In the genomic region with DNA sequence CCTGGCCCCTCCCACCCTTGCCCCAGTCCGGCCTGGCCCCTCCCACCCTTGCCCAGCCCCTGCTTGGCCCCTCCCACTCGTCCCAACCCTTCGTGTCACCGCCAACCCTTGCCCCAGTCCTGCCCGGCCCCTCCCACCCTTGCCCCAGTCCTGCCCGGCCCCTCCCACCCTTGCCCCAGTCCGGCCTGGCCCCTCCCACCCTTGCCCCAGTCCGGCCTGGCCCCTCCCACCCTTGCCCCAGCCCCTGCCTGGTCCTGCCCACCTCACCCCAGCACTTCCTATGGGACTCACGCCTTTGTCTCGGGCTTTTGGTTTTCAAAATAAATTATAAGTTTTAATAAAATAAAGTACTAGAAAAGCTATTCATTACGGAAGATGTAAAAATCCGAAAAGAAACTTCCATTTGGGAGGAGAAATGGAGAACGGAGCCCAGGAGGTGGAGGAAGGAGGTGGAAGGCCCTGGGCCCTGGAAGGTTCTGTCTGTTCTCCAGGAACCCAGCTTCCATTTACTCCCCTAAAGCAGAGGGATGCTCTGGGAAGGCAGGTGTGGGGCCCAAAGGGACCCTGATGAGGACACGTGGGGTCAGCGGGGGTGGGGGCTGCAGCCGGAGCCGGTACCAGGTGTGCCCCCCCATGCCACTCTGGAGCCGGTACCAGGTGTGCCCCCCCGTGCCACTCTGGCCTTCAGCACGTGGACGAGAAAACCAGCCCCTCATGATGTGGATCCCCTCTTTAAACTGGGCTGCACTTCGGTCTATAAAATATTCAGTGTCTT, we compare ENCODE assay signal across 9 cellular contexts. TPM values are rescaled to one million over a fixed set of nuclear protein-coding genes. Genes with fewer than 3 reads are reported as not detected.
DNase-seq lines count a peak whose midpoint lies in the region; ATAC-seq, FAIRE-seq and TF ChIP-seq lines count a peak whose summit lies in the region.
"Had no signal": no experiment of that assay in that cellular context is flagged by ENCODE, and none has a peak within 500 bp of the region (broad histone marks: within the 10 kb centered on the region; RNA-seq: fewer than 3 reads in every experiment).

No MANE protein-coding gene starts in this region.

- CTCF ChIA-PET in CD4-positive, alpha-beta T cell (lab: Charles Lee), result no interaction called here

- H3K4me3 Mint-ChIP-seq in CD4-positive, alpha-beta T cell, result no peak overlapping the region
- H3K4me3 Mint-ChIP-seq in brain, result no peak overlapping the region
- H3K4me3 Mint-ChIP-seq in naive thymus-derived CD8-positive, alpha-beta T cell, result peak overlapping the region in 1 of 10 donors; percentile 63

- TF ChIP-seq CTCF in CD4-positive, alpha-beta T cell (IDR thresholded peaks at IDR 0.05), result no peak
- no peak for TF ChIP-seq CTCF in brain (conservative IDR thresholded peaks at IDR 0.05)

- no peak for ATAC-seq in CD4-positive, alpha-beta T cell (ENCODE audit: poor library complexity)
- ATAC-seq in naive thymus-derived CD8-positive, alpha-beta T cell, result no peak
- ATAC-seq in HG03520 (IDR thresholded peaks at IDR 0.05; ENCODE audit: unreplicated experiment), result no peak

- H3K4me3 ChIP-seq in Karpas-422 (ENCODE audit: low read length), result no peak overlapping the region

- H3K4me1 Mint-ChIP-seq in CD4-positive, alpha-beta T cell (ENCODE audit: low read depth), result peaks cover 61% of the 10 kb centered on the region
- peaks cover 45% of the 10 kb centered on the region for H3K4me1 Mint-ChIP-seq in brain
- peaks cover 19 to 57% (median 55%) of the 10 kb centered on the region in 4 donors for H3K4me1 Mint-ChIP-seq in naive thymus-derived CD8-positive, alpha-beta T cell

- H3K4me1 ChIP-seq in Karpas-422 (ENCODE audit: low read length), result peaks cover 42% of the 10 kb centered on the region

- H2AFZ ChIP-seq in Karpas-422 (ENCODE audit: low read length), result no peak overlapping the region

- no peaks in the 10 kb centered on the region for H3K36me3 Mint-ChIP-seq in CD4-positive, alpha-beta T cell (ENCODE audit: low read depth)
- H3K36me3 Mint-ChIP-seq in brain, result no peaks in the 10 kb centered on the region
- no peaks in the 10 kb centered on the region for H3K36me3 Mint-ChIP-seq in naive thymus-derived CD8-positive, alpha-beta T cell

- H3K9me2 ChIP-seq in Karpas-422 (replicated peaks; ENCODE audit: insufficient read depth, low read length), result no peaks in the 10 kb centered on the region

- intact Hi-C loops in CD4-positive, alpha-beta T cell (cut with DNase I, micrococcal nuclease), result no loop called here

- DNase-seq in CD4-positive, alpha-beta T cell, result no peak
- DNase-seq in Karpas-422, result peak; percentile 76
- no peak for DNase-seq in naive thymus-derived CD8-positive, alpha-beta T cell
- no peak for DNase-seq in frontal cortex (ENCODE audit: low spot score in 2 of 2)
- DNase-seq in NCI-H1048 (lab: John Stamatoyannopoulos, UW), result no peak
- DNase-seq in DMS 273 treated with DMSO at 0.1 percent for 48 hours (lab: John Stamatoyannopoulos, UW), result no peak

- no peaks in the 10 kb centered on the region for H3K9me3 ChIP-seq in CD4-positive, alpha-beta T cell (ENCODE audit: control insufficient read depth, low read length)
- no peaks in the 10 kb centered on the region for H3K9me3 ChIP-seq in Karpas-422 (ENCODE audit: low read length)

- POLR2A ChIA-PET in CD4-positive, alpha-beta T cell (lab: Charles Lee), result no interaction called here
- POLR2A ChIA-PET in naive thymus-derived CD8-positive, alpha-beta T cell (lab: Charles Lee), result no interaction called here

- no peaks in the 10 kb centered on the region for H3K27me3 Mint-ChIP-seq in CD4-positive, alpha-beta T cell
- H3K27me3 Mint-ChIP-seq in brain, result peaks cover 12% of the 10 kb centered on the region
- H3K27me3 Mint-ChIP-seq in naive thymus-derived CD8-positive, alpha-beta T cell, result no peaks in the 10 kb centered on the region

- no peaks in the 10 kb centered on the region for H3K27me3 ChIP-seq in CD4-positive, alpha-beta T cell (ENCODE audit: control insufficient read depth, insufficient read depth, low read length)
- no peaks in the 10 kb centered on the region for H3K27me3 ChIP-seq in Karpas-422 (ENCODE audit: low read length)

- H3K9me3 Mint-ChIP-seq in CD4-positive, alpha-beta T cell, result no peaks in the 10 kb centered on the region
- no peaks in the 10 kb centered on the region for H3K9me3 Mint-ChIP-seq in brain
- no peaks in the 10 kb centered on the region for H3K9me3 Mint-ChIP-seq in naive thymus-derived CD8-positive, alpha-beta T cell

- no peaks in the 10 kb centered on the region for H3K36me3 ChIP-seq in Karpas-422 (ENCODE audit: insufficient read depth, low read length)

- no peak for FAIRE-seq in frontal cortex (lab: Jason Lieb, UNC)
- FAIRE-seq: endothelial cell of umbilical vein had no signal

- H3K9ac ChIP-seq in Karpas-422 (ENCODE audit: low read length), result no peak overlapping the region

- no peak overlapping the region for H3K4me2 ChIP-seq in Karpas-422 (ENCODE audit: low read depth, low read length, poor library complexity, severe bottlenecking)

- H3K27ac ChIP-seq in CD4-positive, alpha-beta T cell (ENCODE audit: low read depth, low read length), result no peak overlapping the region
- no peak overlapping the region for H3K27ac ChIP-seq in Karpas-422 (ENCODE audit: low read length)

- no peaks in the 10 kb centered on the region for H3K79me2 ChIP-seq in Karpas-422 (ENCODE audit: low read length)

- no peaks in the 10 kb centered on the region for H4K20me1 ChIP-seq in Karpas-422 (ENCODE audit: insufficient read depth, low read depth, low read length)

- peak overlapping the region; percentile 82 for H3K27ac Mint-ChIP-seq in CD4-positive, alpha-beta T cell
- H3K27ac Mint-ChIP-seq in brain, result peak overlapping the region in 3 of 5 experiments; percentile 62 to 87 (median 80)
- H3K27ac Mint-ChIP-seq in naive thymus-derived CD8-positive, alpha-beta T cell, result peak overlapping the region; percentile 56 to 93 (median 86)

RNA-seq across cellular contexts. Expression of gene PWWP2B, which starts 52.2 kb away (rescaled TPM):
- 10 to 100 TPM; 19.2 to 19.6 TPM for total RNA-seq in CD4-positive, alpha-beta T cell
- total RNA-seq in Karpas-422 (2014; rRNA removed; shearing (Covaris generic); ENCODE audit: low replicate concordance), result 1.4 and 3.7 TPM in 2 replicates
- polyA plus RNA-seq in brain (ENCODE audit: insufficient read depth, low read depth, low replicate concordance), result 16.0 TPM
- 10 to 100 TPM in 1 of 2 experiments, 1 to 10 TPM in 1; 9.1 to 10.2 TPM for total RNA-seq in naive thymus-derived CD8-positive, alpha-beta T cell
- polyA plus RNA-seq in naive thymus-derived CD8-positive, alpha-beta T cell, result 1 to 10 TPM; 1.2 to 2.9 (median 1.9) TPM
- total RNA-seq in frontal cortex, result 9.4 TPM
